In genomic region chr1:21573971-21574458, GRCh38 we compare ENCODE assay signal across 8 cellular contexts.
DNase-seq lines count a peak whose midpoint lies in the region; ATAC-seq and TF ChIP-seq lines count a peak whose summit lies in the region.

No MANE protein-coding gene starts in this region.

- POLR2A ChIA-PET in AG04450 (lab: Yijun Ruan, JAX), result no interaction called here

- TF ChIP-seq CTCF in AG04450 (IDR thresholded peaks at IDR 0.05; ENCODE audit: low read depth, low read length) (peak; percentile 68), GM23338 (conservative IDR thresholded peaks at IDR 0.05; ENCODE audit: low read depth in 2 of 2) (peak; percentile 77 to 89), right atrium auricular region (IDR thresholded peaks at IDR 0.05) (peak; percentile 25 to 73), retinal pigment epithelial cell (conservative IDR thresholded peaks at IDR 0.05; ENCODE audit: low read depth, low read length) (peak; percentile 73)

- no peaks in the 10 kb centered on the region for H3K9me2 ChIP-seq in GM23338 (ENCODE audit: insufficient read depth)

- DNase-seq in AG04450 (ENCODE audit: low read depth, low spot score) (no peak), GM23338 (ENCODE audit: low spot score) (peak; percentile 92), NCI-H2227 (lab: John Stamatoyannopoulos, UW; ENCODE audit: unreplicated experiment) (peak; percentile 94), right atrium auricular region (ENCODE audit: low spot score) (peak; percentile 88), retinal pigment epithelial cell (ENCODE audit: low read depth) (peak; percentile 46), occipital lobe (lab: John Stamatoyannopoulos, UW) (no peak)
- DNase-seq in activated naive CD8-positive, alpha-beta T cell treated with anti-CD3 and anti-CD28 coated beads, Interleukin-2, amount 50 U/mL, for 24 hours, result peak; percentile 20

- H3K27me3 Mint-ChIP-seq in GM23338 (ENCODE audit: insufficient read depth, low read depth, poor library complexity), result peaks cover 14% of the 10 kb centered on the region
- peaks cover 17% of the 10 kb centered on the region for H3K27me3 Mint-ChIP-seq in activated naive CD8-positive, alpha-beta T cell treated with anti-CD3 and anti-CD28 coated beads, Interleukin-2, amount 50 U/mL, for 24 hours

- H3K27ac Mint-ChIP-seq in GM23338, result peak overlapping the region; percentile 56; the same call in 1 of the 2 replicates
- H3K27ac Mint-ChIP-seq in activated naive CD8-positive, alpha-beta T cell treated with anti-CD3 and anti-CD28 coated beads, Interleukin-2, amount 50 U/mL, for 24 hours, result no peak overlapping the region

- H3F3A ChIP-seq in GM23338 (replicated peaks; ENCODE audit: low read depth), result no peaks in the 10 kb centered on the region

- H3K27me3 ChIP-seq in AG04450 (ENCODE audit: control insufficient read depth, insufficient read depth, low read length), result no peaks in the 10 kb centered on the region
- H3K27me3 ChIP-seq in GM23338 (ENCODE audit: insufficient read depth), result no peaks in the 10 kb centered on the region
- no peaks in the 10 kb centered on the region for H3K27me3 ChIP-seq in right atrium auricular region

- no peaks in the 10 kb centered on the region; the same call in 1 of the 2 replicates for H3K9me3 ChIP-seq in AG04450 (ENCODE audit: control insufficient read depth, insufficient read depth, low read length)
- peaks cover 0 to 5% of the 10 kb centered on the region in 2 donors for H3K9me3 ChIP-seq in right atrium auricular region

- ATAC-seq in GM23338 (peak; percentile 89), HG03097 (IDR thresholded peaks at IDR 0.05; ENCODE audit: low FRiP score, unreplicated experiment) (no peak)
- ATAC-seq in activated naive CD8-positive, alpha-beta T cell treated with anti-CD3 and anti-CD28 coated beads, Interleukin-2, amount 50 U/mL, for 24 hours, result peak; percentile 53

- H3K4me1 Mint-ChIP-seq in GM23338, result peaks cover 8% of the 10 kb centered on the region
- H3K4me1 Mint-ChIP-seq in activated naive CD8-positive, alpha-beta T cell treated with anti-CD3 and anti-CD28 coated beads, Interleukin-2, amount 50 U/mL, for 24 hours, result no peaks in the 10 kb centered on the region

- no peak overlapping the region for H3K27ac ChIP-seq in AG04450 (ENCODE audit: low read depth, low read length)
- peak overlapping the region; percentile 27; the same call in 1 of the 2 replicates for H3K27ac ChIP-seq in GM23338 (ENCODE audit: low read depth)
- peak overlapping the region; percentile 58 to 81 for H3K27ac ChIP-seq in right atrium auricular region

- no peak overlapping the region for H2AFZ ChIP-seq in GM23338

- H3K4me1 ChIP-seq in GM23338 (ENCODE audit: insufficient read depth) (peaks cover 6% of the 10 kb centered on the region; the same call in 1 of the 2 replicates), right atrium auricular region (peaks cover 0 to 21% of the 10 kb centered on the region in 2 donors)

- no peak overlapping the region for H3K4me3 Mint-ChIP-seq in GM23338
- H3K4me3 Mint-ChIP-seq in activated naive CD8-positive, alpha-beta T cell treated with anti-CD3 and anti-CD28 coated beads, Interleukin-2, amount 50 U/mL, for 24 hours, result no peak overlapping the region

- CTCF ChIA-PET in AG04450 (lab: Charles Lee), result interaction anchor here (0.5 to 4.5 kb wide), 4 partner anchors 64 to 204 kb away, joined by 3 to 35 read pairs (median 4); partner anchors contain the start of gene ALPL

- 0 out of 2 replicates have a peak, but pooled peaks cover 3% of the 10 kb centered on the region for H4K20me1 ChIP-seq in GM23338 (replicated peaks; ENCODE audit: insufficient read depth)

- no peak overlapping the region for H3K4me3 ChIP-seq in AG04450 (ENCODE audit: low read depth, low read length)
- no peak overlapping the region for H3K4me3 ChIP-seq in GM23338
- no peak overlapping the region for H3K4me3 ChIP-seq in right atrium auricular region
- no peak overlapping the region for H3K4me3 ChIP-seq in retinal pigment epithelial cell (ENCODE audit: low read length)

- no peaks in the 10 kb centered on the region for H3K9me3 Mint-ChIP-seq in GM23338
- H3K9me3 Mint-ChIP-seq in activated naive CD8-positive, alpha-beta T cell treated with anti-CD3 and anti-CD28 coated beads, Interleukin-2, amount 50 U/mL, for 24 hours, result no peaks in the 10 kb centered on the region

- H3K36me3 ChIP-seq in GM23338 (ENCODE audit: insufficient read depth) (no peaks in the 10 kb centered on the region), right atrium auricular region (no peaks in the 10 kb centered on the region)

- no peaks in the 10 kb centered on the region for H3K79me2 ChIP-seq in GM23338 (replicated peaks; ENCODE audit: insufficient read depth)

- peak overlapping the region; percentile 40; the same call in 1 of the 2 replicates for H3K4me2 ChIP-seq in GM23338

- H3K36me3 Mint-ChIP-seq in GM23338 (ENCODE audit: low read depth), result peaks cover 14% of the 10 kb centered on the region; the same call in 2 of the 3 replicates
- no peaks in the 10 kb centered on the region for H3K36me3 Mint-ChIP-seq in activated naive CD8-positive, alpha-beta T cell treated with anti-CD3 and anti-CD28 coated beads, Interleukin-2, amount 50 U/mL, for 24 hours (ENCODE audit: low read depth)

TF ChIP-seq in GM23338, 12 proteins besides CTCF, POLR2A, EP300 and RAD21:
- no peak for TF ChIP-seq ZNF114 (CRISPR knock-in tag; IDR thresholded peaks at IDR 0.05)
- no peak for TF ChIP-seq ZNF331 (CRISPR knock-in tag; IDR thresholded peaks at IDR 0.05; ENCODE audit: low read depth)
- TF ChIP-seq EZH2phosphoT487 (IDR thresholded peaks at IDR 0.05; ENCODE audit: unreplicated experiment), result no peak
- no peak for TF ChIP-seq EZH2 (IDR thresholded peaks at IDR 0.05; ENCODE audit: low read depth, unreplicated experiment)
- no peak for TF ChIP-seq STAT1 (IDR thresholded peaks at IDR 0.05; ENCODE audit: unreplicated experiment)
- TF ChIP-seq JUNB (IDR thresholded peaks at IDR 0.05; ENCODE audit: unreplicated experiment), result no peak
- no peak for TF ChIP-seq REST (IDR thresholded peaks at IDR 0.05; ENCODE audit: unreplicated experiment)
TF ChIP-seq in GM23338: peak in this region for 0.

Comparison
In these comparisons a context has a peak if more than half of its experiments do, and no peak if none do; other contexts are left out.
1. DNase-seq: peak in GM23338 (single experiment), NCI-H2227 (single experiment), activated naive CD8-positive, alpha-beta T cell treated with anti-CD3 and anti-CD28 coated beads, Interleukin-2, amount 50 U/mL, for 24 hours (single experiment), right atrium auricular region (single experiment) and retinal pigment epithelial cell (single experiment); none in AG04450 (single experiment) and occipital lobe (single experiment).
2. Peak in every context shown above with its lines, with median percentiles within 50 percentile points of each other: CTCF ChIP-seq.